Comparison of ENCODE assay signal across 17 cellular contexts in the genomic region with DNA sequence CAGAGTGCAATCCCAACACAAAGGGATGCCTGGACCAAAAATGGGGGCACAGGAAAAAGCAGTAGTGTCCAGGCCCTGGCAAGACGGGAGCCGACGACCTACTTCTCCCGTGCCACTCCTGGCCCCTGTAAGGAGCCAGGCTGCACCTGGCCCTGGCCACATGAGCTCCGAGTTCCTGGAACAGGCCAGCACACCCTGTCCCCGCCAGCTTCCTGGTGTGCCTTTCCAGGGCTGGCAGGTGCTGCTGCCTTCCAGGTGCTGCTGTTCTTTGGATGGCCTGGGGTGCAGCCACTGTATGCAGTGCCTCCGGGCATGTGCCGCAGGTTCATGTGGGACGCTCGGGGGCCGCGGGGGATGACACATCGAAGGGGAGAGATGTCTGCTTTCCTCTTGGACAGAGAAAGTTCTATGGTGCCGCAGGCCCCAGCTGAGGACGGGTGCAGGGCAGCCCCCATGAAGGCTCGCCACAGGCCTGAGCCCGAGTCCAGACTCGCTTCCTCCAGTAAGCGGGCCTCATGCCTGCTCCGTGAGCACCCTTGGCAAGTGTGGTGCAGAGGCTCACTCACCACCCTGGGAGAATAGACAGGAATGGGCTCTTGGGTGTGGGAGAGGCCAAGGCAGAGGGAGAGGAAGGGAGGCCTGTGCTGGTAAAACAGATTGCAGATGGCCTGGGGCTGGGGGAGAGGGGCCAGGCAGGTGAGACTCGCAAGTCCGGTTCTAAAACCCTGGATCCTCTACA. TPM values are rescaled to one million over a fixed set of nuclear protein-coding genes. Genes with fewer than 3 reads are reported as not detected.
A peak's percentile ranks its signal among the peaks of the same experiment; 100 is the strongest.
DNase-seq lines count a peak whose midpoint lies in the region; ATAC-seq, FAIRE-seq and TF ChIP-seq lines count a peak whose summit lies in the region.
"Had no signal": no experiment of that assay in that cellular context is flagged by ENCODE, and none has a peak within 500 bp of the region (broad histone marks: within the 10 kb centered on the region; RNA-seq: fewer than 3 reads in every experiment).

No MANE protein-coding gene starts in this region.

- no peaks in the 10 kb centered on the region for H3K9me3 Mint-ChIP-seq in activated CD8-positive, alpha-beta memory T cell treated with anti-CD3 and anti-CD28 coated beads, Interleukin-2, amount 10 ng/mL, durations not matched to agents 7 days and 5 days (ENCODE audit: low read depth)
- H3K9me3 Mint-ChIP-seq: activated naive CD4-positive, alpha-beta T cell treated with anti-CD3 and anti-CD28 coated beads, Interleukin-2, amount 50 U/mL, for 72 hours; activated T-cell treated with anti-CD3 and anti-CD28 coated beads, Interleukin-2, amount 50 U/mL, for 4 hours had no signal

- no peaks in the 10 kb centered on the region for H3K27me3 ChIP-seq in prostate gland (replicated peaks; ENCODE audit: insufficient read depth)
- H3K27me3 ChIP-seq: brain microvascular endothelial cell, sigmoid colon had no signal

- peaks cover 2% of the 10 kb centered on the region for H3K36me3 Mint-ChIP-seq in activated CD8-positive, alpha-beta memory T cell treated with anti-CD3 and anti-CD28 coated beads, Interleukin-2, amount 10 ng/mL, durations not matched to agents 7 days and 5 days

- no peak for TF ChIP-seq CTCF in RWPE1 (conservative IDR thresholded peaks at IDR 0.05; ENCODE audit: low read depth)
- TF ChIP-seq CTCF in kidney (IDR thresholded peaks at IDR 0.05; ENCODE audit: borderline replicate concordance, extremely low read depth, insufficient read depth) = no peak
- peak in 1 of 4 experiments; percentile 21 for TF ChIP-seq CTCF in prostate gland (IDR thresholded peaks at IDR 0.05)

- no peak for ATAC-seq in activated CD8-positive, alpha-beta memory T cell treated with anti-CD3 and anti-CD28 coated beads, Interleukin-2, amount 10 ng/mL, durations not matched to agents 7 days and 5 days
- no peak for ATAC-seq in Right ventricle myocardium superior (ENCODE audit: poor library complexity)

- H3K9ac ChIP-seq in kidney (ENCODE audit: low read length in 2 of 2) = no peak overlapping the region
- H3K9ac ChIP-seq: SK-N-SH had no signal

- H3K36me3 ChIP-seq in kidney (ENCODE audit: control insufficient read depth in 1 of 2, insufficient read depth in 2 of 2, low read length in 2 of 2) = peaks cover 0 to 6% of the 10 kb centered on the region in 2 donors
- H3K36me3 ChIP-seq in prostate gland = no peaks in the 10 kb centered on the region

- no peak overlapping the region for H3K4me3 ChIP-seq in kidney (ENCODE audit: low read length in 2 of 2)
- H3K4me3 ChIP-seq in prostate gland = no peak overlapping the region
- H3K4me3 ChIP-seq: sigmoid colon had no signal

- CTCF ChIA-PET in RWPE1 (lab: Yijun Ruan, JAX) = interaction anchor here (0.6 to 2.2 kb wide), 3 partner anchors 82 to 122 kb away, joined by 3 to 13 read pairs (median 4); no protein-coding TSS in a partner anchor
- CTCF ChIA-PET in activated CD8-positive, alpha-beta memory T cell treated with anti-CD3 and anti-CD28 coated beads, Interleukin-2, amount 10 ng/mL, durations not matched to agents 7 days and 5 days (lab: Charles Lee) = interaction anchor here (1.3 to 2.7 kb wide), 7 partner anchors 25 to 133 kb away, joined by 3 to 11 read pairs (median 6); a partner anchor contains a TSS

- peak; percentile 86 for DNase-seq in COLO668 (lab: John Stamatoyannopoulos, UW; ENCODE audit: unreplicated experiment)
- no peak for DNase-seq in RWPE1 (ENCODE audit: low spot score)
- DNase-seq in kidney = peak; percentile 54
- peak; percentile 92 for DNase-seq in prostate gland (ENCODE audit: low spot score)
- no peak for DNase-seq in NCI-H526 (lab: John Stamatoyannopoulos, UW)
- DNase-seq in activated CD8-positive, alpha-beta memory T cell treated with anti-CD3 and anti-CD28 coated beads, Interleukin-2, amount 10 ng/mL, durations not matched to agents 7 days and 5 days = no peak
- no peak for DNase-seq in nucleus accumbens (lab: John Stamatoyannopoulos, UW)
- no peak for DNase-seq in Right ventricle myocardium superior
- DNase-seq: activated T-cell treated with anti-CD3 and anti-CD28 coated beads, Interleukin-2, amount 50 U/mL, for 4 hours; brain microvascular endothelial cell; MM.1S; NCI-H774; sigmoid colon; stimulated activated CD4-positive, alpha-beta T cell treated with anti-CD3 and anti-CD28 coated beads, Interleukin-2, amount 100 ng/mL, for 24 hours had no signal

- H3K4me1 ChIP-seq in kidney (ENCODE audit: control insufficient read depth in 1 of 2, insufficient read depth in 1 of 2, low read depth in 1 of 2, low read length in 2 of 2) (no peaks in the 10 kb centered on the region), prostate gland (replicated peaks) (peaks cover 24% of the 10 kb centered on the region)
- H3K4me1 ChIP-seq: sigmoid colon had no signal

- no peaks in the 10 kb centered on the region for H3K9me3 ChIP-seq in kidney (ENCODE audit: control insufficient read depth in 1 of 2, low read length in 2 of 2)
- H3K9me3 ChIP-seq in prostate gland = no peaks in the 10 kb centered on the region
- H3K9me3 ChIP-seq: sigmoid colon, SK-N-SH had no signal

- H3K4me3 Mint-ChIP-seq in activated CD8-positive, alpha-beta memory T cell treated with anti-CD3 and anti-CD28 coated beads, Interleukin-2, amount 10 ng/mL, durations not matched to agents 7 days and 5 days = no peak overlapping the region
- H3K4me3 Mint-ChIP-seq: activated T-cell treated with anti-CD3 and anti-CD28 coated beads, Interleukin-2, amount 50 U/mL, for 4 hours had no signal

- intact Hi-C loops in kidney (cut with DNase I) = loop anchor here (10.0 kb wide), 1 partner anchor 118 kb away; a partner anchor contains a TSS
- intact Hi-C loops in prostate gland (cut with DNase I) = loop anchor here (10.0 kb wide), 1 partner anchor 188 kb away; a partner anchor contains a TSS
- intact Hi-C loops in Right ventricle myocardium superior (cut with DNase I) = loop anchor here (10.0 kb wide), 1 partner anchor 188 kb away; a partner anchor contains a TSS

- no peaks in the 10 kb centered on the region for H3K27me3 Mint-ChIP-seq in activated CD8-positive, alpha-beta memory T cell treated with anti-CD3 and anti-CD28 coated beads, Interleukin-2, amount 10 ng/mL, durations not matched to agents 7 days and 5 days

- H3K27ac Mint-ChIP-seq in activated CD8-positive, alpha-beta memory T cell treated with anti-CD3 and anti-CD28 coated beads, Interleukin-2, amount 10 ng/mL, durations not matched to agents 7 days and 5 days = no peak overlapping the region
- H3K27ac Mint-ChIP-seq: activated naive CD4-positive, alpha-beta T cell treated with anti-CD3 and anti-CD28 coated beads, Interleukin-2, amount 50 U/mL, for 72 hours had no signal

- no peak for FAIRE-seq in kidney (lab: Jason Lieb, UNC)
- FAIRE-seq: TTC549 had no signal

- POLR2A ChIA-PET in RWPE1 (lab: Yijun Ruan, JAX; ENCODE audit: low non-redundant PET) = interaction anchor here (0.7 kb wide), 1 partner anchor 54 kb away, joined by 3 read pairs; no protein-coding TSS in a partner anchor

- H3K27ac ChIP-seq in RWPE1 (peak overlapping the region; percentile 49), kidney (ENCODE audit: low read depth in 2 of 2, low read length in 2 of 2) (no peak overlapping the region), prostate gland (peak overlapping the region; percentile 94 to 96)
- H3K27ac ChIP-seq: brain microvascular endothelial cell, sigmoid colon had no signal

- peaks cover 2% of the 10 kb centered on the region for H3K4me1 Mint-ChIP-seq in activated CD8-positive, alpha-beta memory T cell treated with anti-CD3 and anti-CD28 coated beads, Interleukin-2, amount 10 ng/mL, durations not matched to agents 7 days and 5 days

- peak; percentile 50 for TF ChIP-seq POLR2A in prostate gland (IDR thresholded peaks at IDR 0.05)

- WGBS in prostate gland = 37% methylated on average over 22 of the region's 22 CpGs

RNA-seq across cellular contexts. Expression of a gene that starts 54.7 kb away (rescaled TPM):
- total RNA-seq in kidney (43.3 TPM), prostate gland (100 to 1,000 TPM; 192 to 388 TPM), Right ventricle myocardium superior (23.0 TPM)
- polyA plus RNA-seq in kidney (ENCODE audit: insufficient read depth, low read depth, low replicate concordance) = 13.6 TPM
- total RNA-seq in activated CD8-positive, alpha-beta memory T cell treated with anti-CD3 and anti-CD28 coated beads, Interleukin-2, amount 10 ng/mL, durations not matched to agents 7 days and 5 days = 100 to 1,000 TPM; 229 to 277 TPM

RNA-seq across cellular contexts. Expression of a gene that starts 59.9 kb away (rescaled TPM):
- total RNA-seq in kidney = 79.4 TPM
- polyA plus RNA-seq in kidney (ENCODE audit: insufficient read depth, low read depth, low replicate concordance) = 46.7 TPM
- 10 to 100 TPM; 57.6 to 62.8 TPM for total RNA-seq in prostate gland
- 10 to 100 TPM; 70.2 to 73.9 TPM for total RNA-seq in activated CD8-positive, alpha-beta memory T cell treated with anti-CD3 and anti-CD28 coated beads, Interleukin-2, amount 10 ng/mL, durations not matched to agents 7 days and 5 days
- total RNA-seq in Right ventricle myocardium superior = 8.6 TPM

Comparison
In these comparisons a context has a peak if more than half of its experiments do, and no peak if none do; other contexts are left out.
1. DNase-seq: peak in COLO668 (single experiment), kidney (single experiment) and prostate gland (single experiment); none in RWPE1 (single experiment), NCI-H526 (0 of 2), activated CD8-positive, alpha-beta memory T cell treated with anti-CD3 and anti-CD28 coated beads, Interleukin-2, amount 10 ng/mL, durations not matched to agents 7 days and 5 days (single experiment), nucleus accumbens (0 of 56) and Right ventricle myocardium superior (single experiment).
2. H3K27ac ChIP-seq: peak in RWPE1 (single experiment) and prostate gland (2 of 2); none in kidney (0 of 2).